ENCODE assay signal across 8 cellular contexts in genomic region chrX:150692296-150692695, GRCh38. TPM values are rescaled to one million over a fixed set of nuclear protein-coding genes. Genes with fewer than 3 reads are reported as not detected.
A peak's percentile ranks its signal among the peaks of the same experiment; 100 is the strongest.
DNase-seq lines count a peak whose midpoint lies in the region; ATAC-seq, FAIRE-seq and TF ChIP-seq lines count a peak whose summit lies in the region.

No MANE protein-coding gene starts in this region.

- H2BK120ac ChIP-seq in H1 (replicated peaks; ENCODE audit: low read depth, low read length), result no peak overlapping the region

- no peak for TF ChIP-seq POLR2A in H1 (IDR thresholded peaks at IDR 0.05; ENCODE audit: control extremely low read depth in 1 of 2, low read depth in 2 of 2, low read length in 2 of 2)
- TF ChIP-seq POLR2A in GM18505 (IDR thresholded peaks at IDR 0.05; ENCODE audit: borderline replicate concordance, extremely low read depth, insufficient read depth, insufficient read length), result no peak

- H3K9me3 ChIP-seq in H1 (ENCODE audit: insufficient read depth in 2 of 2, low read depth in 1 of 2, low read length in 1 of 2), result no peaks in the 10 kb centered on the region

- no peak for TF ChIP-seq EP300 in H1 (IDR thresholded peaks at IDR 0.05; ENCODE audit: borderline replicate concordance in 1 of 2, low read depth in 2 of 2, low read length in 2 of 2)

- no peak for TF ChIP-seq RAD21 in H1 (IDR thresholded peaks at IDR 0.05 in 1 of 2, conservative IDR thresholded peaks at IDR 0.05 in 1 of 2; ENCODE audit: low read depth in 2 of 2, low read length in 2 of 2)

- CTCF ChIA-PET in RWPE1 (lab: Yijun Ruan, JAX), result interaction anchor here (0.7 to 1.4 kb wide), 2 partner anchors 9 to 45 kb away, joined by 3 to 6 read pairs; no protein-coding TSS in a partner anchor
- CTCF ChIA-PET in H1 (lab: Charles Lee; ENCODE audit: partially characterized antibody), result interaction anchor here (0.7 to 1.3 kb wide), 4 partner anchors 9 to 22 kb away, joined by 3 to 6 read pairs (median 4); no protein-coding TSS in a partner anchor

- no peak for ATAC-seq in GM18505 (IDR thresholded peaks at IDR 0.05; ENCODE audit: unreplicated experiment)
- ATAC-seq in HG02973 (IDR thresholded peaks at IDR 0.05; ENCODE audit: unreplicated experiment), result no peak
- no peak for ATAC-seq in HG02763 (IDR thresholded peaks at IDR 0.05; ENCODE audit: unreplicated experiment)

- no peak overlapping the region for H3K4ac ChIP-seq in H1 (replicated peaks; ENCODE audit: insufficient read length, low read depth, low read length)

- no peak overlapping the region for H3K9ac ChIP-seq in H1 (replicated peaks in 1 of 4; ENCODE audit: extremely low read depth in 1 of 4, low read depth in 3 of 4, low read length in 3 of 4)

- H3K4me3 ChIP-seq in GM08714 (ENCODE audit: low read length) (peak overlapping the region; percentile 95), H1 (ENCODE audit: extremely low read depth in 1 of 4, insufficient read depth in 2 of 4, low read depth in 3 of 4, low read length in 4 of 4) (peak overlapping the region in 3 of 4 experiments; percentile 69 to 84 (median 75); a peak in 5 of 8 replicates)

- no peak overlapping the region for H2AFZ ChIP-seq in H1 (ENCODE audit: low read length)

- no peaks in the 10 kb centered on the region for H3K79me1 ChIP-seq in H1 (ENCODE audit: low read depth, low read length)

- POLR2A ChIA-PET in RWPE1 (lab: Yijun Ruan, JAX; ENCODE audit: low non-redundant PET) (no interaction called here), H1 (lab: Charles Lee; ENCODE audit: partially characterized antibody) (interaction anchor here (0.7 kb wide), 1 partner anchor 297 kb away, joined by 3 read pairs; no protein-coding TSS in a partner anchor)

- 70% methylated on average over 5 of the region's 5 CpGs; no CpG with 5 or more reads in 1 of the 2 experiments for WGBS in H1 (ENCODE audit: extremely low coverage in 1 of 2, insufficient coverage in 1 of 2, insufficient read length in 1 of 2, insufficient replicate concordance in 2 of 2, low coverage in 1 of 2, low lambda C conversion rate in 2 of 2, missing lambda C conversion rate in 1 of 2), 2 experiments

- peak overlapping the region; percentile 68 for H3K4me3 Mint-ChIP-seq in osteocyte (ENCODE audit: unreplicated experiment)

- H2BK15ac ChIP-seq in H1 (ENCODE audit: low read length), result no peak overlapping the region

- H3K27me3 Mint-ChIP-seq in osteocyte (ENCODE audit: unreplicated experiment), result no peaks in the 10 kb centered on the region

- no peaks in the 10 kb centered on the region for H3K36me3 ChIP-seq in H1 (ENCODE audit: control insufficient read depth in 2 of 4, insufficient read depth in 4 of 4, low read length in 3 of 4)

- no peak overlapping the region for H2BK20ac ChIP-seq in H1 (ENCODE audit: low read length)

- H4K8ac ChIP-seq in H1 (ENCODE audit: extremely low read depth, insufficient read depth, low read length), result no peak overlapping the region

- no peak for TF ChIP-seq CTCF in RWPE1 (conservative IDR thresholded peaks at IDR 0.05; ENCODE audit: low read depth)
- TF ChIP-seq CTCF in H1 (IDR thresholded peaks at IDR 0.05; ENCODE audit: control extremely low read depth in 1 of 3, insufficient read depth in 1 of 3, low read depth in 1 of 3, low read length in 3 of 3), result no peak
- no peak for TF ChIP-seq CTCF in osteocyte (IDR thresholded peaks at IDR 0.05)
- no peak for TF ChIP-seq CTCF in GM10266 (IDR thresholded peaks at IDR 0.05; ENCODE audit: control insufficient read depth, insufficient read depth, low read depth, missing control alignments)

- H3K36me3 Mint-ChIP-seq in osteocyte (ENCODE audit: unreplicated experiment), result no peaks in the 10 kb centered on the region

- H4K91ac ChIP-seq in H1 (replicated peaks; ENCODE audit: insufficient read length, low read length), result no peak overlapping the region

- H3K79me2 ChIP-seq in H1 (ENCODE audit: control insufficient read depth in 1 of 2, insufficient read depth in 2 of 2, low read length in 2 of 2), result peaks cover 0 to 3% of the 10 kb centered on the region in 2 experiments; a peak in 2 of 4 replicates

- no peak overlapping the region for H2AK5ac ChIP-seq in H1 (ENCODE audit: low read depth, low read length)

- H3K27ac Mint-ChIP-seq in osteocyte (ENCODE audit: unreplicated experiment), result peak overlapping the region; percentile 75

- no peak overlapping the region for H2BK12ac ChIP-seq in H1 (ENCODE audit: low read depth, low read length)

- H3K27ac ChIP-seq in RWPE1 (peak overlapping the region; percentile 97), H1 (ENCODE audit: low read depth, low read length) (no peak overlapping the region)

- DNase-seq in RWPE1 (ENCODE audit: low spot score), result no peak
- DNase-seq in H1 (ENCODE audit: low read depth in 1 of 2, low spot score in 2 of 2), result no peak
- no peak for DNase-seq in osteocyte (ENCODE audit: extremely low spot score, unreplicated experiment)
- DNase-seq in GM10266 (ENCODE audit: extremely low spot score), result no peak

- H2BK5ac ChIP-seq in H1 (ENCODE audit: low read depth, low read length), result no peak overlapping the region

- FAIRE-seq in H1 (lab: Jason Lieb, UNC), result no peak

- no peaks in the 10 kb centered on the region for H4K20me1 ChIP-seq in H1 (replicated peaks in 1 of 2; ENCODE audit: control insufficient read depth in 1 of 2, insufficient read depth in 2 of 2, low read length in 2 of 2)

- peaks cover 0 to 7% (median 0%) of the 10 kb centered on the region in 4 experiments; a peak in 2 of 7 replicates for H3K4me1 ChIP-seq in H1 (replicated peaks in 1 of 4; ENCODE audit: control insufficient read depth in 3 of 4, insufficient read depth in 4 of 4, low read length in 3 of 4)

- H3K9me3 Mint-ChIP-seq in osteocyte (ENCODE audit: unreplicated experiment), result peaks cover 19% of the 10 kb centered on the region

- no peaks in the 10 kb centered on the region for H3K27me3 ChIP-seq in H1 (replicated peaks in 1 of 4; ENCODE audit: control insufficient read depth in 3 of 4, extremely low read depth in 1 of 4, insufficient read depth in 3 of 4, low read length in 3 of 4)

- no peak overlapping the region; the same call in 1 of the 2 replicates for H3K18ac ChIP-seq in H1 (ENCODE audit: extremely low read depth, low read length)

- peaks cover 2% of the 10 kb centered on the region; the same call in 1 of the 2 replicates for H3K23me2 ChIP-seq in H1 (ENCODE audit: low read depth, low read length)

- H3K14ac ChIP-seq in H1 (ENCODE audit: insufficient read length), result no peak overlapping the region

- no peak overlapping the region for H3K23ac ChIP-seq in H1 (ENCODE audit: insufficient read length)

- H3K56ac ChIP-seq in H1 (replicated peaks; ENCODE audit: insufficient read length, low read depth, low read length), result no peak overlapping the region

- H3K4me2 ChIP-seq in H1 (ENCODE audit: insufficient read depth in 1 of 2, low read depth in 2 of 2, low read length in 2 of 2), result peak overlapping the region; percentile 68 to 85

- no peak overlapping the region for H4K5ac ChIP-seq in H1 (ENCODE audit: insufficient read length, low read depth, low read length)

- peaks cover 37% of the 10 kb centered on the region for H3K4me1 Mint-ChIP-seq in osteocyte (ENCODE audit: unreplicated experiment)

TF ChIP-seq in H1, 55 proteins besides CTCF, POLR2A, EP300 and RAD21:
- no peak for TF ChIP-seq YY1 (IDR thresholded peaks at IDR 0.05; ENCODE audit: low read depth, low read length)
- no peak for TF ChIP-seq SAP30 (IDR thresholded peaks at IDR 0.05; ENCODE audit: insufficient read depth, insufficient replicate concordance, low read length)
- TF ChIP-seq CEBPB (IDR thresholded peaks at IDR 0.05; ENCODE audit: low read depth, low read length), result no peak
- no peak for TF ChIP-seq KDM5A (IDR thresholded peaks at IDR 0.05; ENCODE audit: low read length)
- no peak for TF ChIP-seq BACH1 (IDR thresholded peaks at IDR 0.05; ENCODE audit: low read length)
- no peak for TF ChIP-seq CBX8 (IDR thresholded peaks at IDR 0.05; ENCODE audit: borderline replicate concordance, low read depth, low read length)
- TF ChIP-seq HDAC2 (IDR thresholded peaks at IDR 0.05; ENCODE audit: borderline replicate concordance in 1 of 2, low read depth in 2 of 2, low read length in 2 of 2), result no peak
- TF ChIP-seq SIX5 (IDR thresholded peaks at IDR 0.05; ENCODE audit: low read depth, low read length), result no peak
- no peak for TF ChIP-seq CHD2 (IDR thresholded peaks at IDR 0.05; ENCODE audit: low read length)

RNA-seq across cellular contexts. Expression of gene MTMR1, which starts 0.9 kb away (rescaled TPM):
- total RNA-seq in H1 (2021; fragmentation: NEBNext Ultra II Directional; extraction: Animal tissue kit (Norgen Biotek cat#: 25700)), result 21.8 and 23.8 TPM in 2 replicates
- polyA plus RNA-seq in H1 (2011; rRNA removed), result 15.1 and 16.9 TPM in 2 replicates
- polyA plus RNA-seq in H1 (2011; cell fraction: cytosol; rRNA removed), result 14.9 TPM
- polyA plus RNA-seq in H1 (2011; cell fraction: nucleus; rRNA removed), result 13.9 TPM
- 11.2 to 15.9 TPM (median 13.1 TPM) in 4 replicates for polyA plus RNA-seq in H1 (2012, experiment 1 of 2)
- 5.2 TPM for polyA plus RNA-seq in H1 (2012, experiment 2 of 2)
- polyA plus RNA-seq in H1 (2013, experiment 1 of 2), result 12.4 TPM
- 11.9 TPM for polyA plus RNA-seq in H1 (2013, experiment 2 of 2)
- 18.3 and 22.1 TPM in 2 replicates for polyA minus RNA-seq in H1 (2011; rRNA and poly(A)+ RNA removed)
- 14.3 TPM for polyA minus RNA-seq in H1 (2011; cell fraction: cytosol; rRNA and poly(A)+ RNA removed)
- polyA minus RNA-seq in H1 (2011; cell fraction: nucleus; rRNA and poly(A)+ RNA removed), result 15.8 TPM
- total RNA-seq in osteocyte, result 22.3 and 23.6 TPM in 2 replicates
